In genomic region chr22:25554321-25555088, GRCh38 we compare ENCODE assay signal across 16 cellular contexts.
"Had no signal": no experiment of that assay in that cellular context is flagged by ENCODE, and none has a peak within 500 bp of the region (broad histone marks: within the 10 kb centered on the region; RNA-seq: fewer than 3 reads in every experiment).

No MANE protein-coding gene starts in this region.

- H3K27ac ChIP-seq: esophagus muscularis mucosa, foreskin keratinocyte, heart left ventricle, pancreas, WERI-Rb-1 had no signal

- H3K4me1 ChIP-seq: foreskin keratinocyte, pancreas, uterus had no signal

- ATAC-seq: activated CD4-positive, alpha-beta T cell treated with anti-CD3 and anti-CD28 coated beads for 36 hours; activated CD8-positive, alpha-beta T cell treated with anti-CD3 and anti-CD28 coated beads, Interleukin-2, amount 10 ng/mL, durations not matched to agents 7 days and 5 days; foreskin keratinocyte; left lobe of liver; stimulated activated naive CD8-positive, alpha-beta T cell treated with anti-CD3 and anti-CD28 coated beads, Interleukin-15, Interleukin-2, amounts not matched to agents 100 U/mL and 50 U/mL, for 24 hours had no signal

- DNase-seq: activated CD4-positive, alpha-beta T cell treated with anti-CD3 and anti-CD28 coated beads for 36 hours; activated CD8-positive, alpha-beta T cell treated with anti-CD3 and anti-CD28 coated beads, Interleukin-2, amount 10 ng/mL, durations not matched to agents 7 days and 5 days; activated naive CD4-positive, alpha-beta T cell treated with Interleukin-2 at 50 U/mL for 16 hours; foreskin keratinocyte; heart left ventricle; islet precursor cell; mesendoderm; pancreas; stimulated activated CD4-positive, alpha-beta T cell treated with anti-CD3 and anti-CD28 coated beads, Interleukin-12 subunit alpha, Interleukin-12 subunit beta, amount 100 ng/mL, for 4 hours; stimulated activated naive CD8-positive, alpha-beta T cell treated with anti-CD3 and anti-CD28 coated beads, Interleukin-15, Interleukin-2, amounts not matched to agents 100 U/mL and 50 U/mL, for 24 hours; T-helper 1 cell; uterus; WERI-Rb-1 had no signal

- H3K4me3 ChIP-seq: esophagus muscularis mucosa, heart left ventricle, pancreas, uterus had no signal

- H3K27me3 ChIP-seq: esophagus muscularis mucosa, foreskin keratinocyte, heart left ventricle, pancreas, uterus had no signal

- FAIRE-seq: colon, pancreas had no signal

- H3K9me3 ChIP-seq: esophagus muscularis mucosa, pancreas, uterus had no signal

- H3K36me3 ChIP-seq: esophagus muscularis mucosa, heart left ventricle, pancreas, uterus, WERI-Rb-1 had no signal
